Comparison of ENCODE assay signal across 10 cellular contexts in the genomic region with DNA sequence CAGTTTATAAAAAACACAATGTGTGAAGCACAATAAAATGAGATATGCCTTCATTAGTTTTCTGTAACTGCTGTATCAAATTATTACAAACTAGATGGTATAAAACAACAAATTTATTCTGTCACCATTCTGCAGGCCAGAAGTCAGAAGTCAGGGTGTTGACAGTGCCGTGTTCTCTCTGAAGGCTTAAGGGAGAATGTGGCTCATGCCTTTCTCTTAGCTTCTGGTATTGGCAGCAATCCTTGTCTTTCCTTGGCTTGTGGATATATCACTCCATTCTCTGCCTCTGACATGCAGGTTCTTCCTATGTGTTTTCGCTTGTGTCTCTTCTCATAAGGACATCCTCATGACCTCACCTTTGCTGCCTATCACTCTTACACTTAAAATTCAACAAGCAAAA. TPM values are rescaled to one million over a fixed set of nuclear protein-coding genes. Genes with fewer than 3 reads are reported as not detected.
DNase-seq lines count a peak whose midpoint lies in the region; ATAC-seq lines count a peak whose summit lies in the region.
"Had no signal": no experiment of that assay in that cellular context is flagged by ENCODE, and none has a peak within 500 bp of the region (broad histone marks: within the 10 kb centered on the region; RNA-seq: fewer than 3 reads in every experiment).

No MANE protein-coding gene starts in this region.

- peaks cover 68% of the 10 kb centered on the region for H3K4me1 Mint-ChIP-seq in T-helper 1 cell treated with Interleukin-12 subunit alpha and Interleukin-12 subunit beta and Interleukin-4 antibody, amounts not matched to agents 30 μg/mL and 1 μg/mL, for 36 hours (ENCODE audit: low read depth)
- H3K4me1 Mint-ChIP-seq in activated naive CD8-positive, alpha-beta T cell treated with anti-CD3 and anti-CD28 coated beads for 36 hours: peaks cover 79% of the 10 kb centered on the region
- H3K4me1 Mint-ChIP-seq in naive thymus-derived CD8-positive, alpha-beta T cell: peaks cover 54 to 93% (median 89%) of the 10 kb centered on the region in 4 donors

- peak; percentile 3 to 11 for ATAC-seq in naive thymus-derived CD8-positive, alpha-beta T cell
- ATAC-seq in GM18858 (IDR thresholded peaks at IDR 0.05; ENCODE audit: unreplicated experiment) (no peak), HG03175 (IDR thresholded peaks at IDR 0.05; ENCODE audit: unreplicated experiment) (no peak)
- ATAC-seq: left colon had no signal

- no peaks in the 10 kb centered on the region for H3K9me3 ChIP-seq in KOPT-K1 (ENCODE audit: insufficient read depth, low read length, poor library complexity, severe bottlenecking)

- H3K4me3 Mint-ChIP-seq in T-helper 1 cell treated with Interleukin-12 subunit alpha and Interleukin-12 subunit beta and Interleukin-4 antibody, amounts not matched to agents 30 μg/mL and 1 μg/mL, for 36 hours: peak overlapping the region; percentile 18
- H3K4me3 Mint-ChIP-seq in activated naive CD8-positive, alpha-beta T cell treated with anti-CD3 and anti-CD28 coated beads for 36 hours: peak overlapping the region; percentile 64
- H3K4me3 Mint-ChIP-seq in naive thymus-derived CD8-positive, alpha-beta T cell: peak overlapping the region; percentile 17 to 84 (median 75)

- POLR2A ChIA-PET in naive thymus-derived CD8-positive, alpha-beta T cell (lab: Charles Lee): interaction anchor here (6.6 kb wide), 1 partner anchor 10 kb away, joined by 54 read pairs; the partner anchor contains the start of gene NEK7

- H3K36me3 Mint-ChIP-seq in T-helper 1 cell treated with Interleukin-12 subunit alpha and Interleukin-12 subunit beta and Interleukin-4 antibody, amounts not matched to agents 30 μg/mL and 1 μg/mL, for 36 hours (ENCODE audit: low read depth): peaks cover 7% of the 10 kb centered on the region
- H3K36me3 Mint-ChIP-seq in activated naive CD8-positive, alpha-beta T cell treated with anti-CD3 and anti-CD28 coated beads for 36 hours: peaks cover 30% of the 10 kb centered on the region
- H3K36me3 Mint-ChIP-seq in naive thymus-derived CD8-positive, alpha-beta T cell: no peaks in the 10 kb centered on the region

- peak overlapping the region; percentile 80 for H3K27ac Mint-ChIP-seq in T-helper 1 cell treated with Interleukin-12 subunit alpha and Interleukin-12 subunit beta and Interleukin-4 antibody, amounts not matched to agents 30 μg/mL and 1 μg/mL, for 36 hours
- peak overlapping the region; percentile 97 for H3K27ac Mint-ChIP-seq in activated naive CD8-positive, alpha-beta T cell treated with anti-CD3 and anti-CD28 coated beads for 36 hours
- H3K27ac Mint-ChIP-seq in naive thymus-derived CD8-positive, alpha-beta T cell: peak overlapping the region; percentile 78 to 100 (median 92)

- H3K36me3 ChIP-seq in KOPT-K1 (ENCODE audit: insufficient read depth, low read length): no peaks in the 10 kb centered on the region

- H3K27me3 Mint-ChIP-seq in T-helper 1 cell treated with Interleukin-12 subunit alpha and Interleukin-12 subunit beta and Interleukin-4 antibody, amounts not matched to agents 30 μg/mL and 1 μg/mL, for 36 hours (ENCODE audit: low read depth): no peaks in the 10 kb centered on the region
- no peaks in the 10 kb centered on the region for H3K27me3 Mint-ChIP-seq in activated naive CD8-positive, alpha-beta T cell treated with anti-CD3 and anti-CD28 coated beads for 36 hours
- H3K27me3 Mint-ChIP-seq in naive thymus-derived CD8-positive, alpha-beta T cell: no peaks in the 10 kb centered on the region

- no peaks in the 10 kb centered on the region for H3K9me3 Mint-ChIP-seq in T-helper 1 cell treated with Interleukin-12 subunit alpha and Interleukin-12 subunit beta and Interleukin-4 antibody, amounts not matched to agents 30 μg/mL and 1 μg/mL, for 36 hours
- peaks cover 8% of the 10 kb centered on the region for H3K9me3 Mint-ChIP-seq in activated naive CD8-positive, alpha-beta T cell treated with anti-CD3 and anti-CD28 coated beads for 36 hours
- H3K9me3 Mint-ChIP-seq in naive thymus-derived CD8-positive, alpha-beta T cell: no peaks in the 10 kb centered on the region

- peak overlapping the region; percentile 80 for H3K27ac ChIP-seq in KOPT-K1 (ENCODE audit: low read depth, low read length, poor library complexity, severe bottlenecking)
- H3K27ac ChIP-seq: 22Rv1 had no signal

- DNase-seq in T-helper 1 cell (no peak), NCI-H524 treated with DMSO at 0.1 percent for 48 hours (lab: John Stamatoyannopoulos, UW) (no peak)
- DNase-seq in activated naive CD8-positive, alpha-beta T cell treated with anti-CD3 and anti-CD28 coated beads for 36 hours: no peak
- no peak for DNase-seq in naive thymus-derived CD8-positive, alpha-beta T cell
- DNase-seq: left colon had no signal

RNA-seq across cellular contexts. Expression of gene NEK7, which starts 10.1 kb away (rescaled TPM):
- total RNA-seq in activated naive CD8-positive, alpha-beta T cell treated with anti-CD3 and anti-CD28 coated beads for 36 hours: 10 to 100 TPM; 56.1 to 57.4 TPM
- total RNA-seq in naive thymus-derived CD8-positive, alpha-beta T cell: 10 to 100 TPM; 46.2 to 58.2 TPM
- polyA plus RNA-seq in naive thymus-derived CD8-positive, alpha-beta T cell: 10 to 100 TPM; 21.6 to 44.5 (median 39.2) TPM

Comparison
In these comparisons a context has a peak if more than half of its experiments do, and no peak if none do; other contexts are left out.
1. H3K4me3 Mint-ChIP-seq: peak in every context shown above with its lines; median percentile 75 in naive thymus-derived CD8-positive, alpha-beta T cell; 64 in activated naive CD8-positive, alpha-beta T cell treated with anti-CD3 and anti-CD28 coated beads for 36 hours; 18 in T-helper 1 cell treated with Interleukin-12 subunit alpha and Interleukin-12 subunit beta and Interleukin-4 antibody, amounts not matched to agents 30 μg/mL and 1 μg/mL, for 36 hours.
2. ATAC-seq: peak in naive thymus-derived CD8-positive, alpha-beta T cell (2 of 2); none in GM18858 (single experiment) and HG03175 (single experiment).
3. Peak in every context shown above with its lines, with median percentiles within 50 percentile points of each other: H3K27ac Mint-ChIP-seq.